8 cellular contexts compared by ENCODE assay signal in genomic region chr1:119367332-119368124, GRCh38. TPM values are rescaled to one million over a fixed set of nuclear protein-coding genes. Genes with fewer than 3 reads are reported as not detected.
DNase-seq lines count a peak whose midpoint lies in the region; ATAC-seq, FAIRE-seq and TF ChIP-seq lines count a peak whose summit lies in the region.

No MANE protein-coding gene starts in this region.

- no peaks in the 10 kb centered on the region for H3K36me3 Mint-ChIP-seq in astrocyte (ENCODE audit: low read depth, unreplicated experiment)
- no peaks in the 10 kb centered on the region for H3K36me3 Mint-ChIP-seq in CD14-positive monocyte

- H3K79me2 ChIP-seq in KMS-11 (ENCODE audit: insufficient read depth, low read depth) (no peaks in the 10 kb centered on the region), astrocyte (ENCODE audit: insufficient read depth, low read length) (no peaks in the 10 kb centered on the region)

- peaks cover 20% of the 10 kb centered on the region for H3K27me3 Mint-ChIP-seq in astrocyte (ENCODE audit: low read depth, unreplicated experiment)
- H3K27me3 Mint-ChIP-seq in CD14-positive monocyte (ENCODE audit: low read depth in 3 of 3): peaks cover 0 to 5% (median 3%) of the 10 kb centered on the region in 3 donors

- H3K36me3 ChIP-seq in KMS-11 (ENCODE audit: insufficient read depth) (no peaks in the 10 kb centered on the region), astrocyte (ENCODE audit: insufficient read depth, low read length) (no peaks in the 10 kb centered on the region), kidney epithelial cell (ENCODE audit: control insufficient read depth, insufficient read depth, low read length) (no peaks in the 10 kb centered on the region), uterus (no peaks in the 10 kb centered on the region)

- no peak overlapping the region for H2AFZ ChIP-seq in KMS-11 (ENCODE audit: low read depth)
- no peak overlapping the region for H2AFZ ChIP-seq in astrocyte (ENCODE audit: low read depth, low read length)

- H3K4me3 ChIP-seq in KMS-11 (IDR thresholded peaks at IDR 0.05; ENCODE audit: insufficient read depth, low read depth, low read length) (no peak overlapping the region), astrocyte (ENCODE audit: insufficient read depth, low read depth, low read length) (no peak overlapping the region), kidney epithelial cell (ENCODE audit: low read depth, low read length) (no peak overlapping the region), uterus (no peak overlapping the region)

- H3K9me3 ChIP-seq in astrocyte (ENCODE audit: insufficient read depth, low read depth, low read length) (no peaks in the 10 kb centered on the region), uterus (no peaks in the 10 kb centered on the region)

- H3K9me3 Mint-ChIP-seq in astrocyte (ENCODE audit: unreplicated experiment) (no peaks in the 10 kb centered on the region), CD14-positive monocyte (peaks cover 0 to 2% (median 0%) of the 10 kb centered on the region in 7 donors)

- H3K27me3 ChIP-seq in KMS-11 (ENCODE audit: insufficient read depth, low read depth) (no peaks in the 10 kb centered on the region), astrocyte (ENCODE audit: insufficient read depth, low read length) (peaks cover 7% of the 10 kb centered on the region), kidney epithelial cell (ENCODE audit: control insufficient read depth, insufficient read depth, low read length) (no peaks in the 10 kb centered on the region), uterus (no peaks in the 10 kb centered on the region)

- peak; percentile 84 for TF ChIP-seq CTCF in KMS-11 (conservative IDR thresholded peaks at IDR 0.05; ENCODE audit: low read depth, low read length)
- peak; percentile 99 for TF ChIP-seq CTCF in astrocyte (IDR thresholded peaks at IDR 0.05; ENCODE audit: insufficient read depth, low read depth, low read length)
- peak; percentile 92 for TF ChIP-seq CTCF in kidney epithelial cell (IDR thresholded peaks at IDR 0.05; ENCODE audit: insufficient read depth, low read length, poor library complexity, severe bottlenecking)
- TF ChIP-seq CTCF in uterus (IDR thresholded peaks at IDR 0.05): peak; percentile 84 to 88 (median 86)
- no peak for TF ChIP-seq CTCF in CD14-positive monocyte (IDR thresholded peaks at IDR 0.05)

- peak; percentile 60 for DNase-seq in DMS 273 (lab: John Stamatoyannopoulos, UW; ENCODE audit: unreplicated experiment)
- DNase-seq in DMS 273 treated with DMSO at 0.1 percent for 48 hours (lab: John Stamatoyannopoulos, UW): no peak
- peak; percentile 23 for DNase-seq in astrocyte (ENCODE audit: low read depth)
- no peak for DNase-seq in kidney epithelial cell (ENCODE audit: low read depth)
- DNase-seq in uterus: no peak
- DNase-seq in CD14-positive monocyte (ENCODE audit: low spot score): no peak

- H4K20me1 ChIP-seq in KMS-11 (ENCODE audit: insufficient read depth) (no peaks in the 10 kb centered on the region), astrocyte (ENCODE audit: insufficient read depth, low read length) (no peaks in the 10 kb centered on the region)

- no peak for TF ChIP-seq POLR2A in uterus (IDR thresholded peaks at IDR 0.05)

- no peak for ATAC-seq in HG03196 (IDR thresholded peaks at IDR 0.05; ENCODE audit: unreplicated experiment)

- FAIRE-seq in astrocyte (lab: Jason Lieb, UNC): peak; percentile 34

- no peaks in the 10 kb centered on the region for H3K4me1 ChIP-seq in KMS-11 (ENCODE audit: low read depth, poor library complexity, severe bottlenecking)
- H3K4me1 ChIP-seq in astrocyte (ENCODE audit: insufficient read depth, low read length): no peaks in the 10 kb centered on the region
- no peaks in the 10 kb centered on the region for H3K4me1 ChIP-seq in uterus

- intact Hi-C loops in uterus (cut with DNase I; ENCODE audit: low total_unique reads): loop anchor here (10.0 kb wide), 1 partner anchor 83 kb away; no protein-coding TSS in a partner anchor
- intact Hi-C loops in CD14-positive monocyte (cut with micrococcal nuclease): no loop called here

- H3K27ac Mint-ChIP-seq in astrocyte (ENCODE audit: unreplicated experiment) (no peak overlapping the region), CD14-positive monocyte (peak overlapping the region in 1 of 7 donors; percentile 47)

- H3K27ac ChIP-seq in KMS-11: no peak overlapping the region
- H3K27ac ChIP-seq in astrocyte (ENCODE audit: low read depth, low read length): no peak overlapping the region
- no peak overlapping the region for H3K27ac ChIP-seq in uterus

- H3K4me2 ChIP-seq in KMS-11: no peak overlapping the region
- H3K4me2 ChIP-seq in astrocyte (ENCODE audit: low read length): no peak overlapping the region

- H3K9ac ChIP-seq in KMS-11 (no peak overlapping the region), astrocyte (ENCODE audit: low read length) (no peak overlapping the region)

- H3K4me3 Mint-ChIP-seq in astrocyte (ENCODE audit: unreplicated experiment) (no peak overlapping the region), CD14-positive monocyte (no peak overlapping the region)

- H3K4me1 Mint-ChIP-seq in astrocyte (ENCODE audit: low read depth, unreplicated experiment) (peaks cover 4% of the 10 kb centered on the region), CD14-positive monocyte (no peaks in the 10 kb centered on the region)

RNA-seq across cellular contexts. Expression of gene HAO2, which starts 1.1 kb away (rescaled TPM):
- total RNA-seq in astrocyte (not detected in 2 replicates), kidney epithelial cell (not detected in 2 replicates), uterus (1 to 10 TPM in 1 of 4 donors, under 1 TPM in 1, not detected in 2; 0.90 to 1.4 TPM)
- not detected for polyA plus RNA-seq in CD14-positive monocyte

RNA-seq across cellular contexts. Expression of gene HSD3B2, which starts 47.4 kb away (rescaled TPM):
- not detected in 2 replicates for total RNA-seq in astrocyte
- total RNA-seq in kidney epithelial cell: not detected in 2 replicates
- under 1 TPM in 1 of 4 donors, not detected in 3; 0.49 TPM for total RNA-seq in uterus
- polyA plus RNA-seq in CD14-positive monocyte: not detected

Comparison
In these comparisons a context has a peak if more than half of its experiments do, and no peak if none do; other contexts are left out.
1. DNase-seq: peak in DMS 273 (single experiment) and astrocyte (single experiment); none in DMS 273 treated with DMSO at 0.1 percent for 48 hours (single experiment), kidney epithelial cell (single experiment), uterus (0 of 2) and CD14-positive monocyte (single experiment).